1 cellular context compared by ENCODE assay signal in genomic region chr18:24112874-24113615, GRCh38.
A peak's percentile ranks its signal among the peaks of the same experiment; 100 is the strongest.
TF ChIP-seq lines count a peak whose summit lies in the region.

No MANE protein-coding gene starts in this region.

TF ChIP-seq in HepG2, 621 proteins besides CTCF, POLR2A, EP300 and RAD21 (continued from another document and continues in another):
- TF ChIP-seq ZNF142 (CRISPR knock-in tag; IDR thresholded peaks at IDR 0.05) = no peak
- TF ChIP-seq ZNF432 (CRISPR knock-in tag; IDR thresholded peaks at IDR 0.05; ENCODE audit: borderline replicate concordance) = no peak
- TF ChIP-seq FOXA3 (CRISPR knock-in tag; IDR thresholded peaks at IDR 0.05) = peak; percentile 83
- peak; percentile 44; the same call in 1 of the 2 replicates for TF ChIP-seq SP4 (CRISPR knock-in tag; IDR thresholded peaks at IDR 0.05)
- TF ChIP-seq ZNF605 (CRISPR knock-in tag; IDR thresholded peaks at IDR 0.05) = peak; percentile 68
- peak; percentile 26; the same call in 1 of the 2 replicates for TF ChIP-seq BHLHE40 (IDR thresholded peaks at IDR 0.05; ENCODE audit: low read length)
- TF ChIP-seq AFF4 (CRISPR knock-in tag; IDR thresholded peaks at IDR 0.05) = no peak
- TF ChIP-seq TAF15 (IDR thresholded peaks at IDR 0.05; ENCODE audit: low read depth, low read length, poor library complexity, severe bottlenecking) = no peak
- no peak for TF ChIP-seq ZFP36L2 (CRISPR knock-in tag; IDR thresholded peaks at IDR 0.05)
- TF ChIP-seq PRPF4 (IDR thresholded peaks at IDR 0.05; ENCODE audit: low read depth, low read length, poor library complexity, severe bottlenecking) = no peak
- TF ChIP-seq MTA3 (CRISPR knock-in tag; IDR thresholded peaks at IDR 0.05) = no peak
- peak; percentile 88; the same call in 1 of the 2 replicates for TF ChIP-seq THRA (CRISPR knock-in tag; IDR thresholded peaks at IDR 0.05; ENCODE audit: borderline replicate concordance)
- TF ChIP-seq ZNF740 (CRISPR knock-in tag; IDR thresholded peaks at IDR 0.05) = no peak
- TF ChIP-seq NFATC3 (CRISPR knock-in tag; IDR thresholded peaks at IDR 0.05) = no peak
- TF ChIP-seq CSRNP2 (CRISPR knock-in tag; conservative IDR thresholded peaks at IDR 0.05; ENCODE audit: low read depth) = no peak
- no peak for TF ChIP-seq ZNF615 (CRISPR knock-in tag; IDR thresholded peaks at IDR 0.05; ENCODE audit: borderline replicate concordance)
- no peak for TF ChIP-seq ZSCAN30 (CRISPR knock-in tag; IDR thresholded peaks at IDR 0.05)
- no peak for TF ChIP-seq MBD4 (IDR thresholded peaks at IDR 0.05; ENCODE audit: borderline replicate concordance, low read length)
- no peak; the same call in 1 of the 2 replicates for TF ChIP-seq ZBTB25 (CRISPR knock-in tag; IDR thresholded peaks at IDR 0.05)
- no peak for TF ChIP-seq HNRNPK (IDR thresholded peaks at IDR 0.05; ENCODE audit: low read depth, low read length, poor library complexity, severe bottlenecking)
- TF ChIP-seq KLF16 (CRISPR knock-in tag; IDR thresholded peaks at IDR 0.05) = 0 out of 4 replicates have a peak, but pooled peaks of 1 of the 2 experiments have one; percentile 33
- peak; percentile 77; the same call in 1 of the 2 replicates for TF ChIP-seq AHDC1 (CRISPR knock-in tag; IDR thresholded peaks at IDR 0.05; ENCODE audit: borderline replicate concordance)
- no peak for TF ChIP-seq ZFP62 (CRISPR knock-in tag; IDR thresholded peaks at IDR 0.05)
- no peak for TF ChIP-seq CENPBD1 (CRISPR knock-in tag; IDR thresholded peaks at IDR 0.05; ENCODE audit: borderline replicate concordance, low read depth)
- peak; percentile 52; the same call in 1 of the 2 replicates for TF ChIP-seq ZBTB38 (CRISPR knock-in tag; IDR thresholded peaks at IDR 0.05)
- peak; percentile 72 for TF ChIP-seq SKI (IDR thresholded peaks at IDR 0.05; ENCODE audit: partially characterized antibody)
- TF ChIP-seq ZBTB46 (CRISPR knock-in tag; IDR thresholded peaks at IDR 0.05; ENCODE audit: borderline replicate concordance) = no peak
- no peak for TF ChIP-seq ZFP90 (CRISPR knock-in tag; IDR thresholded peaks at IDR 0.05; ENCODE audit: borderline replicate concordance)
- no peak for TF ChIP-seq TBL1XR1 (IDR thresholded peaks at IDR 0.05; ENCODE audit: borderline replicate concordance, low read length, partially characterized antibody)
- TF ChIP-seq ZNF263 (CRISPR knock-in tag; IDR thresholded peaks at IDR 0.05) = no peak
- peak; percentile 82 for TF ChIP-seq ELF3 (CRISPR knock-in tag; IDR thresholded peaks at IDR 0.05)
- TF ChIP-seq NONO (IDR thresholded peaks at IDR 0.05) = no peak
- TF ChIP-seq NONO (CRISPR knock-in tag; conservative IDR thresholded peaks at IDR 0.05) = peak; percentile 89
- peak; percentile 63 for TF ChIP-seq KAT2B (IDR thresholded peaks at IDR 0.05; ENCODE audit: borderline replicate concordance, low read depth, low read length)
- no peak for TF ChIP-seq HCFC1 (IDR thresholded peaks at IDR 0.05; ENCODE audit: low read depth, low read length)
